Comparison of ENCODE assay signal across 13 cellular contexts in the genomic region with DNA sequence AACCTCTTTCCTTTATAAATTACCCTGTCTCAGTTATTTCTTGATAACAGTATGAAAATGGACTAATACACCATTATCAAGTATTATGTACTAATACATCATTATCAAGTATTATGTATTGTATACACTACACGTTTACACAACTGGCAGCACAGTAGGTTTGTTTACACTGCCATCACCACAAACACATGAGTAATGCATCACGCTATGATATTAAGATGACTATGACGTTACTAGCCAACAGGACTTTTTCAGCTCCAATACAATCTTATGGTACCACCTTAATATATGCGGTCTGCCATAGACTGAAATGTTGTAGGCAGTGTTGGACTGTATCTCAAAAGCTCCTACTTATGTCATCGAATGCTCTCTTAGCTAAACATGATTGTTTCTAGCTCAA. TPM values are rescaled to one million over a fixed set of nuclear protein-coding genes. Genes with fewer than 3 reads are reported as not detected.
A peak's percentile ranks its signal among the peaks of the same experiment; 100 is the strongest.
DNase-seq lines count a peak whose midpoint lies in the region; ATAC-seq and TF ChIP-seq lines count a peak whose summit lies in the region.
"Had no signal": no experiment of that assay in that cellular context is flagged by ENCODE, and none has a peak within 500 bp of the region (broad histone marks: within the 10 kb centered on the region; RNA-seq: fewer than 3 reads in every experiment).

No MANE protein-coding gene starts in this region.

- intact Hi-C loops in Panc1 (cut with micrococcal nuclease; ENCODE audit: unreplicated experiment), result loop anchor here (5.0 kb wide), 1 partner anchor 125 kb away; no protein-coding TSS in a partner anchor

- no peak overlapping the region for H3K4me3 ChIP-seq in Panc1 (ENCODE audit: low read depth in 2 of 2, low read length in 2 of 2)
- H3K4me3 ChIP-seq in fibroblast of villous mesenchyme (ENCODE audit: low read depth, low read length), result no peak overlapping the region

- no peaks in the 10 kb centered on the region for H3K4me1 ChIP-seq in Panc1 (ENCODE audit: control insufficient read depth, insufficient read depth, low read length)

- no peaks in the 10 kb centered on the region for H3K36me3 Mint-ChIP-seq in stimulated activated effector memory CD8-positive, alpha-beta T cell treated with anti-CD3 and anti-CD28 coated beads, Interleukin-12 subunit alpha, Interleukin-12 subunit beta, amount 100 ng/mL, for 72 hours

- no peaks in the 10 kb centered on the region for H3K27me3 ChIP-seq in Panc1 (ENCODE audit: control insufficient read depth, insufficient read depth, low read length)

- no peaks in the 10 kb centered on the region; the same call in 1 of the 2 replicates for H3K36me3 ChIP-seq in Panc1 (ENCODE audit: control insufficient read depth, insufficient read depth, low read length)

- POLR2A ChIA-PET in Panc1 (lab: Charles Lee), result no interaction called here

- H3K27ac Mint-ChIP-seq in stimulated activated effector memory CD8-positive, alpha-beta T cell treated with anti-CD3 and anti-CD28 coated beads, Interleukin-12 subunit alpha, Interleukin-12 subunit beta, amount 100 ng/mL, for 72 hours, result no peak overlapping the region
- H3K27ac Mint-ChIP-seq: B cell; CD4-positive, alpha-beta T cell had no signal

- BruUV-seq in Panc1 (replicated peaks; lab: Mats Ljungman, UMichigan), result no TSS peak

- TF ChIP-seq CTCF in Panc1 (IDR thresholded peaks at IDR 0.05), result no peak
- no peak for TF ChIP-seq CTCF in fibroblast of villous mesenchyme (IDR thresholded peaks at IDR 0.05; ENCODE audit: insufficient read depth, low read depth, low read length)

- CTCF ChIA-PET in Panc1 (lab: Charles Lee), result no interaction called here

- no peak overlapping the region for H3K4me3 Mint-ChIP-seq in stimulated activated effector memory CD8-positive, alpha-beta T cell treated with anti-CD3 and anti-CD28 coated beads, Interleukin-12 subunit alpha, Interleukin-12 subunit beta, amount 100 ng/mL, for 72 hours
- H3K4me3 Mint-ChIP-seq: B cell; CD4-positive, alpha-beta T cell had no signal

- no peaks in the 10 kb centered on the region for H3K4me1 Mint-ChIP-seq in stimulated activated effector memory CD8-positive, alpha-beta T cell treated with anti-CD3 and anti-CD28 coated beads, Interleukin-12 subunit alpha, Interleukin-12 subunit beta, amount 100 ng/mL, for 72 hours
- H3K4me1 Mint-ChIP-seq: B cell had no signal

- DNase-seq in DMS53 (lab: John Stamatoyannopoulos, UW), result peak; percentile 92
- DNase-seq in HCEC 1CT, result peak; percentile 67
- DNase-seq in Panc1 (ENCODE audit: low read depth, low spot score), result peak; percentile 64
- DNase-seq in fibroblast of villous mesenchyme (ENCODE audit: low read depth), result peak; percentile 48
- DNase-seq in NCI-H82 (lab: John Stamatoyannopoulos, UW), result no peak
- DNase-seq in stimulated activated effector memory CD8-positive, alpha-beta T cell treated with anti-CD3 and anti-CD28 coated beads, Interleukin-12 subunit alpha, Interleukin-12 subunit beta, amount 100 ng/mL, for 72 hours (ENCODE audit: low spot score in 2 of 2), result no peak
- DNase-seq: C1 segment of cervical spinal cord; CD4-positive, alpha-beta T cell; DND-41; GF-D8; H7 had no signal

- in situ Hi-C loops in Panc1 (cut with HindIII; ENCODE audit: low pct_unique_long_range_greater_than_20kb, low sequenced_read_pairs), result no loop called here

- no peaks in the 10 kb centered on the region for H3K9me3 ChIP-seq in Panc1 (ENCODE audit: control insufficient read depth, insufficient read depth, low read depth, low read length)

- ATAC-seq in Panc1 (peak; percentile 63), esophagus mucosa (no peak)
- ATAC-seq in stimulated activated effector memory CD8-positive, alpha-beta T cell treated with anti-CD3 and anti-CD28 coated beads, Interleukin-12 subunit alpha, Interleukin-12 subunit beta, amount 100 ng/mL, for 72 hours, result no peak

- no peaks in the 10 kb centered on the region for H3K9me3 Mint-ChIP-seq in stimulated activated effector memory CD8-positive, alpha-beta T cell treated with anti-CD3 and anti-CD28 coated beads, Interleukin-12 subunit alpha, Interleukin-12 subunit beta, amount 100 ng/mL, for 72 hours
- H3K9me3 Mint-ChIP-seq: CD4-positive, alpha-beta T cell had no signal

- H3K27ac ChIP-seq in Panc1 (ENCODE audit: low read length), result no peak overlapping the region

RNA-seq across cellular contexts. Expression of a gene that starts 28.2 kb away (rescaled TPM):
- total RNA-seq in Panc1 (2021; ENCODE audit: unreplicated experiment) (15.4 TPM), fibroblast of villous mesenchyme (23.2 and 35.0 TPM in 2 replicates), esophagus mucosa (4.8 TPM)
- 5.3 TPM for polyA plus RNA-seq in Panc1 (2012; ENCODE audit: insufficient read length)

Comparison
In these comparisons a context has a peak if more than half of its experiments do, and no peak if none do; other contexts are left out.
1. DNase-seq: peak in DMS53 (single experiment), HCEC 1CT (single experiment), Panc1 (single experiment) and fibroblast of villous mesenchyme (single experiment); none in NCI-H82 (single experiment) and stimulated activated effector memory CD8-positive, alpha-beta T cell treated with anti-CD3 and anti-CD28 coated beads, Interleukin-12 subunit alpha, Interleukin-12 subunit beta, amount 100 ng/mL, for 72 hours (0 of 2).